ENCODE assay signal across 32 cellular contexts in the genomic region with DNA sequence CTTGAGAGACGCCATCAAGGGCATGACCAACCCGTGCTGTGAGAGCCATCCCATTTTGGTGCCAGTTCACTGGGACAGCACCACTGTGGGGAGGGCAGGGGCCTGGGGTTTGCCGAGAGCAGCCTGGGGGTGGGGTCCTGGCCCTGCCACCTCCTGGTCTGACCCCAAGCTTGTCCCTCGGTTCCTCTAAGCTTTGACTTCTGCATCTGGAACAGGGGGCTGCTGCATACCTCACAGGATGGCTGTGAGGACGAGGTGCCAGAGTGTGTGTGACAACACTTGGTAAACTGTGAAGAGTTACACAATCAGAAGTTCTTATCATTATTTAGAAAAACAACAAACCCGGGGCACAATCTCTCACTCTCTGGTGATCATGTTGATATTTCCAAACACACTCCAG.
"Had no signal": no experiment of that assay in that cellular context is flagged by ENCODE, and none has a peak within 500 bp of the region (broad histone marks: within the 10 kb centered on the region; RNA-seq: fewer than 3 reads in every experiment).

No MANE protein-coding gene starts in this region.

- H3K36me3 Mint-ChIP-seq: activated CD4-positive, alpha-beta memory T cell treated with anti-CD3 and anti-CD28 coated beads for 36 hours; activated naive CD8-positive, alpha-beta T cell; T-cell had no signal

- H3K4me3 ChIP-seq: coronary artery, dorsolateral prefrontal cortex had no signal

- DNase-seq: activated CD4-positive, alpha-beta memory T cell treated with anti-CD3 and anti-CD28 coated beads for 36 hours; activated CD4-positive, alpha-beta T cell treated with anti-CD3 and anti-CD28 coated beads for 36 hours; activated CD4-positive, alpha-beta T cell treated with anti-CD3 and anti-CD28 coated beads, Interleukin-2, amount 10 ng/mL, durations not matched to agents 24 days and 14 days; activated CD4-positive, CD25-positive, alpha-beta regulatory T cell; activated CD4-positive, CD25-positive, alpha-beta regulatory T cell treated with anti-CD3 and anti-CD28 coated beads, Interleukin-2, amount 50 U/mL, for 72 hours; activated CD8-positive, alpha-beta memory T cell treated with anti-CD3 and anti-CD28 coated beads, Interleukin-2, amount 10 ng/mL, durations not matched to agents 7 days and 5 days; activated CD8-positive, alpha-beta memory T cell treated with anti-CD3 and anti-CD28 coated beads, Interleukin-2, amount 50 U/mL, for 4 hours; activated CD8-positive, alpha-beta T cell treated with anti-CD3 and anti-CD28 coated beads, Interleukin-2, amount 10 ng/mL, durations not matched to agents 7 days and 5 days; activated gamma-delta T cell treated with Interleukin-2 at 50 U/mL for 16 hours; activated naive CD4-positive, alpha-beta T cell treated with anti-CD3 and anti-CD28 coated beads, Interleukin-2, amount 50 U/mL, for 16 hours; activated naive CD4-positive, alpha-beta T cell treated with Interleukin-2 at 50 U/mL for 16 hours; activated T-cell treated with anti-CD3 and anti-CD28 coated beads, Interleukin-2, amount 50 U/mL, for 1 hour; activated T-cell treated with anti-CD3 and anti-CD28 coated beads, Interleukin-2, amount 50 U/mL, for 48 hours; amniotic stem cell; anterior cingulate cortex; brain microvascular endothelial cell; dorsolateral prefrontal cortex; effector memory CD4-positive, alpha-beta T cell; endodermal cell; foreskin fibroblast; SW 1271; T-cell; T-helper 17 cell; T1000 had no signal

- H3K27me3 ChIP-seq: brain microvascular endothelial cell, dorsolateral prefrontal cortex had no signal

- H3K27ac Mint-ChIP-seq: activated CD4-positive, alpha-beta memory T cell treated with anti-CD3 and anti-CD28 coated beads for 36 hours; activated CD4-positive, alpha-beta T cell treated with anti-CD3 and anti-CD28 coated beads for 36 hours; activated CD4-positive, alpha-beta T cell treated with anti-CD3 and anti-CD28 coated beads, Interleukin-2, amount 10 ng/mL, durations not matched to agents 24 days and 14 days; activated CD8-positive, alpha-beta memory T cell treated with anti-CD3 and anti-CD28 coated beads, Interleukin-2, amount 10 ng/mL, durations not matched to agents 7 days and 5 days; activated CD8-positive, alpha-beta T cell treated with anti-CD3 and anti-CD28 coated beads, Interleukin-2, amount 10 ng/mL, durations not matched to agents 7 days and 5 days; activated naive CD8-positive, alpha-beta T cell; activated T-helper 1 cell treated with anti-CD3 and anti-CD28 coated beads, Interleukin-12 subunit alpha, Interleukin-12 subunit beta, Interleukin-2, Interleukin-4 antibody, amounts not matched to agents 30 ng/mL and 10 ng/mL and 1 ng/mL, durations not matched to agents 14 hours and 24 hours and 36 hours; activated T-helper 2 cell treated with anti-CD3 and anti-CD28 coated beads, Interferon-gamma antibody, Interleukin-2, Interleukin-4, amounts not matched to agents 10 μg/mL and 5 μg/mL and 100 μg/mL, durations not matched to agents 14 hours and 24 hours and 36 hours; dendritic cell treated with granulocyte-macrophage colony-stimulating factor and Interleukin-4, amounts not matched to agents 40 ng/mL and 50 ng/mL, for 4 days; endodermal cell; T-cell; T-helper 2 cell treated with Interferon-gamma antibody and Interleukin-4, amounts not matched to agents 5 μg/mL and 100 μg/mL, for 36 hours had no signal

- H3K4me1 Mint-ChIP-seq: activated CD4-positive, alpha-beta T cell treated with anti-CD3 and anti-CD28 coated beads for 36 hours; activated CD4-positive, alpha-beta T cell treated with anti-CD3 and anti-CD28 coated beads, Interleukin-2, amount 10 ng/mL, durations not matched to agents 24 days and 14 days; activated CD8-positive, alpha-beta memory T cell treated with anti-CD3 and anti-CD28 coated beads, Interleukin-2, amount 10 ng/mL, durations not matched to agents 7 days and 5 days; central memory CD8-positive, alpha-beta T cell; T-cell had no signal

- H3K36me3 ChIP-seq: brain microvascular endothelial cell had no signal

- ATAC-seq: activated CD4-positive, alpha-beta T cell treated with anti-CD3 and anti-CD28 coated beads for 36 hours; activated CD8-positive, alpha-beta memory T cell treated with anti-CD3 and anti-CD28 coated beads, Interleukin-2, amount 10 ng/mL, durations not matched to agents 7 days and 5 days; activated CD8-positive, alpha-beta T cell treated with anti-CD3 and anti-CD28 coated beads, Interleukin-2, amount 10 ng/mL, durations not matched to agents 7 days and 5 days; esophagus mucosa; T-cell; T-helper 17 cell had no signal

- H3K4me3 Mint-ChIP-seq: activated CD4-positive, alpha-beta memory T cell treated with anti-CD3 and anti-CD28 coated beads for 36 hours; activated CD4-positive, alpha-beta T cell treated with anti-CD3 and anti-CD28 coated beads for 36 hours; activated CD4-positive, alpha-beta T cell treated with anti-CD3 and anti-CD28 coated beads, Interleukin-2, amount 10 ng/mL, durations not matched to agents 24 days and 14 days; activated CD8-positive, alpha-beta memory T cell treated with anti-CD3 and anti-CD28 coated beads, Interleukin-2, amount 10 ng/mL, durations not matched to agents 7 days and 5 days; activated CD8-positive, alpha-beta T cell treated with anti-CD3 and anti-CD28 coated beads, Interleukin-2, amount 10 ng/mL, durations not matched to agents 7 days and 5 days; activated naive CD8-positive, alpha-beta T cell; activated T-helper 1 cell treated with anti-CD3 and anti-CD28 coated beads, Interleukin-12 subunit alpha, Interleukin-12 subunit beta, Interleukin-2, Interleukin-4 antibody, amounts not matched to agents 30 ng/mL and 10 ng/mL and 1 ng/mL, durations not matched to agents 14 hours and 24 hours and 36 hours; central memory CD8-positive, alpha-beta T cell; dendritic cell treated with granulocyte-macrophage colony-stimulating factor and Interleukin-4, amounts not matched to agents 40 ng/mL and 50 ng/mL, for 4 days; endodermal cell; T-cell; T-helper 17 cell; T-helper 2 cell treated with Interferon-gamma antibody and Interleukin-4, amounts not matched to agents 5 μg/mL and 100 μg/mL, for 36 hours had no signal

- H3K9me3 Mint-ChIP-seq: central memory CD8-positive, alpha-beta T cell; dendritic cell treated with granulocyte-macrophage colony-stimulating factor and Interleukin-4, amounts not matched to agents 40 ng/mL and 50 ng/mL, for 4 days; T-cell; T-helper 2 cell treated with Interferon-gamma antibody and Interleukin-4, amounts not matched to agents 5 μg/mL and 100 μg/mL, for 36 hours had no signal

- H3K27ac ChIP-seq: brain microvascular endothelial cell, coronary artery, dorsolateral prefrontal cortex had no signal
